8 cellular contexts compared by ENCODE assay signal in the genomic region with DNA sequence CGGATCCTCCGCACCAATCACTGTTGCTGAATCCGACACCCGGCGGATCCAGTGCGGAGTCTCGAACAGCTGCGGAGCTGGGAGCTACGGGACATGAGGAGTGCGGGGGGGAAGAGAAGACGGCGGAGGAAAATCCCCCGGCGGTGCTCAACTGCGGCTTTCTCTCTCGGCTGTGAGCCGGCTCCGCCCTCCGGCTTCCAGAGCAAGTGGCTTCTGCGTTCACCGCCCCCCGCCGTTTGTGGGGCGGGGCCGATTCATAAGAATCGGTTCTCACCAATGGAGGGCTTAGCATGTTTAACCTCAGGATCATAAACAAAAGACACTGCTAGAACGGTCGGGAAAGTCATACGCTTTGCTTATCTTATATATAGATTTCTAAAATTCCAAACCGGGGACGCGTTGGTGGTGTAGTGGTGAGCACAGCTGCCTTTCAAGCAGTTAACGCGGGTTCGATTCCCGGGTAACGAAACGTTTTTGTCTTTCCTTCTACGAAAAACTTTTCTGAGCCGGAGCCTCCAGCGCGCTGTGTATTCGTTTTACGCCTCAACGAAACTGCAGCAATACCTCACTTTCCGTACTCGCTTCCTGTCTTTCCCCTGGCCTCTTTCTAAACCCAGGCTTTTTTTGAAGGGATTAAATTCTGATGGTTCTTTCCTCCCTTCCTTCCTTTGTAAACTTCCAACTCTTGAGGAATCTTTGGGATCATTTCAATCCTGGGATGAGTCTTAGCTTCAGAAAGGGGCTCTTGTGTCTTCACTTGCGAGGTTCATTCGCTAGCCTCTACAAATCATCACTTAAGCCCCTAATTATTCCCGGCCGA. TPM values are rescaled to one million over a fixed set of nuclear protein-coding genes. Genes with fewer than 3 reads are reported as not detected.
DNase-seq lines count a peak whose midpoint lies in the region; ATAC-seq and TF ChIP-seq lines count a peak whose summit lies in the region.
"Not testable (repeated sequence)": the region's sequence is repeated elsewhere in the genome, so short reads cannot be mapped to it uniquely, and the experiment has no call there.

No MANE protein-coding gene starts in this region.

- not testable (repeated sequence) for H3K27me3 ChIP-seq in adrenal gland, cardiac muscle cell, testis

- peak overlapping the region; percentile 87 for H3K27ac Mint-ChIP-seq in osteocyte (ENCODE audit: unreplicated experiment)

- peak in 1 of 2 donors; percentile 11 for TF ChIP-seq POLR2A in adrenal gland (IDR thresholded peaks at IDR 0.05)
- TF ChIP-seq POLR2A in testis (IDR thresholded peaks at IDR 0.05), result not testable (repeated sequence)

- 0 to 6% (median 4%) methylated on average over 10 to 49 of the region's 51 CpGs for WGBS in adrenal gland, 4 donors
- WGBS in testis, 2 donors, result 2 to 5% methylated on average over 22 to 51 of the region's 51 CpGs

- peak overlapping the region; percentile 81 for H3K4me3 Mint-ChIP-seq in osteocyte (ENCODE audit: unreplicated experiment)

- not testable (repeated sequence) for H3K9me3 Mint-ChIP-seq in osteocyte (ENCODE audit: unreplicated experiment)

- H3K4me3 ChIP-seq in GM12864 (ENCODE audit: low read depth, low read length) (peak overlapping the region; percentile 52), adrenal gland (peak overlapping the region in 2 of 4 donors; percentile 34 to 48), cardiac muscle cell (peak overlapping the region; percentile 55), testis (peak overlapping the region; percentile 42 to 69)

- not testable (repeated sequence) for H3K36me3 ChIP-seq in adrenal gland (replicated peaks in 1 of 2); cardiac muscle cell; testis (ENCODE audit: low read depth, missing control alignments)

- not testable (repeated sequence) for H3K4me1 Mint-ChIP-seq in osteocyte (ENCODE audit: unreplicated experiment)

- H3K27ac ChIP-seq in adrenal gland, result peak overlapping the region in 4 of 5 donors; percentile 13 to 82 (median 76)
- peak overlapping the region; percentile 80 for H3K27ac ChIP-seq in cardiac muscle cell
- H3K27ac ChIP-seq in testis, result peak overlapping the region; percentile 68 to 85

- DNase-seq in GM12864 (ENCODE audit: low read depth), result peak; percentile 83
- peak; percentile 94 for DNase-seq in NCI-H1105 treated with DMSO at 0.1 percent for 48 hours (lab: John Stamatoyannopoulos, UW)
- peak; percentile 84 for DNase-seq in SW480 (ENCODE audit: low spot score)
- DNase-seq in adrenal gland, result peak; percentile 85 to 95 (median 91)
- DNase-seq in cardiac muscle cell (ENCODE audit: low read depth in 1 of 2, low spot score in 1 of 2), result peak; percentile 98 to 99
- peak; percentile 95 for DNase-seq in osteocyte (ENCODE audit: extremely low spot score, unreplicated experiment)
- DNase-seq in testis, result peak; percentile 95

- H3K27me3 Mint-ChIP-seq in osteocyte (ENCODE audit: unreplicated experiment), result peaks cover 10% of the 10 kb centered on the region

- TF ChIP-seq CTCF in GM12864 (IDR thresholded peaks at IDR 0.05; ENCODE audit: low read depth, low read length, missing control alignments); adrenal gland (IDR thresholded peaks at IDR 0.05); cardiac muscle cell (IDR thresholded peaks at IDR 0.05; ENCODE audit: low read depth, low read length); osteocyte (IDR thresholded peaks at IDR 0.05); testis (IDR thresholded peaks at IDR 0.05): not testable (repeated sequence)

- H3K4me1 ChIP-seq in adrenal gland (replicated peaks in 1 of 2); cardiac muscle cell (ENCODE audit: low read depth); testis: not testable (repeated sequence)

- intact Hi-C loops in adrenal gland (cut with DNase I); testis (cut with DNase I; ENCODE audit: low total_unique reads): not testable (repeated sequence)

- ATAC-seq in HG02642 (IDR thresholded peaks at IDR 0.05; ENCODE audit: poor library complexity, unreplicated experiment), result peak; percentile 87

- not testable (repeated sequence) for H3K36me3 Mint-ChIP-seq in osteocyte (ENCODE audit: unreplicated experiment)

- H3K9me3 ChIP-seq in adrenal gland (replicated peaks in 1 of 3); cardiac muscle cell (ENCODE audit: low read depth); testis: not testable (repeated sequence)

RNA-seq across cellular contexts. Expression of gene FCGR3B, which starts 18.4 kb away (rescaled TPM):
- total RNA-seq in adrenal gland (10 to 100 TPM in 3 of 8 donors, 1 to 10 TPM in 4, under 1 TPM in 1; 0.85 to 17.1 (median 8.5) TPM), cardiac muscle cell (not detected in 2 replicates), osteocyte (not detected in 2 replicates), testis (under 1 TPM in 1 of 2 donors, not detected in 1; 0.37 TPM)
- polyA plus RNA-seq in adrenal gland (1 to 10 TPM in 1 of 3 donors, under 1 TPM in 2; 0.24 to 3.4 (median 0.88) TPM), cardiac muscle cell (not detected in 2 replicates), testis (ENCODE audit: insufficient read depth, low read depth, low replicate concordance) (2.5 TPM)

RNA-seq across cellular contexts. Expression of gene FCGR2B, which starts 50.4 kb away (rescaled TPM):
- total RNA-seq in adrenal gland, result 10 to 100 TPM in 7 of 8 donors, 1 to 10 TPM in 1; 2.1 to 32.1 (median 20.8) TPM
- 1 to 10 TPM; 3.4 to 6.4 (median 3.5) TPM for polyA plus RNA-seq in adrenal gland
- total RNA-seq in cardiac muscle cell, result not detected in 2 replicates
- polyA plus RNA-seq in cardiac muscle cell, result not detected in 2 replicates
- total RNA-seq in osteocyte, result not detected in 2 replicates
- total RNA-seq in testis, result 1 to 10 TPM; 1.1 to 5.8 TPM
- 16.1 TPM for polyA plus RNA-seq in testis (ENCODE audit: insufficient read depth, low read depth, low replicate concordance)
